ENCODE assay signal across 18 cellular contexts in the genomic region with DNA sequence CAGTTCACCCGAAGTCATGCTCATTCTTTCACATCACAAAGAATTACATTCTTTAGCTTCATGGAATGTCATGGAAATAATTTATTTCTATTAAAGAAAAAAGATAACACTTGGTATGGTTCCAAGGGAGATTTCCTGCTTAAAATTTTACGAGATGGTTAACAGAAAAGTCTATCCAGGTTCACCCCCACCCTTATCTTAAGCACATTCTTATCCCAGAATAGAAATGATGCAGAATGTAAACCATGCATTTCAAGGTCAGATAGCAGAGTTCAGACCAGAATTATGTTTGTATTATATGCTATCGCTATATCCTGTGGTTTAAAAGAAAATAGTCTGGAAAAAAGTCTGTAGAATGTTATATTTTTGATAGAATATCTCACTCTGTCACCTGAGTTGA.
"Had no signal": no experiment of that assay in that cellular context is flagged by ENCODE, and none has a peak within 500 bp of the region (broad histone marks: within the 10 kb centered on the region; RNA-seq: fewer than 3 reads in every experiment).

No MANE protein-coding gene starts in this region.

- ATAC-seq: activated CD8-positive, alpha-beta T cell treated with anti-CD3 and anti-CD28 coated beads, Interleukin-2, amount 10 ng/mL, durations not matched to agents 7 days and 5 days; left lobe of liver; naive thymus-derived CD8-positive, alpha-beta T cell; stimulated activated naive CD8-positive, alpha-beta T cell treated with anti-CD3 and anti-CD28 coated beads, Interleukin-15, Interleukin-2, amounts not matched to agents 100 U/mL and 50 U/mL, for 24 hours had no signal

- H3K9me3 ChIP-seq: upper lobe of left lung had no signal

- H3K27ac ChIP-seq: upper lobe of left lung had no signal

- H3K4me3 ChIP-seq: upper lobe of left lung had no signal

- DNase-seq: activated CD4-positive, alpha-beta T cell treated with anti-CD3 and anti-CD28 coated beads for 1 hour; activated CD4-positive, alpha-beta T cell treated with anti-CD3 and anti-CD28 coated beads, Interleukin-2, amount 50 U/mL, for 1 hour; activated CD8-positive, alpha-beta T cell treated with anti-CD3 and anti-CD28 coated beads, Interleukin-2, amount 10 ng/mL, durations not matched to agents 7 days and 5 days; activated gamma-delta T cell treated with Interleukin-2 at 50 U/mL for 16 hours; aorta; effector CD4-positive, alpha-beta T cell; glutamatergic neuron; naive thymus-derived CD8-positive, alpha-beta T cell; retina; stimulated activated CD4-positive, alpha-beta T cell treated with anti-CD3 and anti-CD28 coated beads, Interleukin-4, amount 100 ng/mL, for 4 hours; stimulated activated naive CD8-positive, alpha-beta T cell treated with anti-CD3 and anti-CD28 coated beads, Interleukin-15, Interleukin-2, amounts not matched to agents 100 U/mL and 50 U/mL, for 24 hours; T-helper 1 cell; upper lobe of left lung had no signal

- H3K4me1 ChIP-seq: upper lobe of left lung had no signal

- H3K27me3 ChIP-seq: upper lobe of left lung had no signal

- FAIRE-seq: bronchial epithelial cell, frontal cortex, keratinocyte, TTC549 had no signal

- H3K36me3 ChIP-seq: upper lobe of left lung had no signal
